In the genomic region with DNA sequence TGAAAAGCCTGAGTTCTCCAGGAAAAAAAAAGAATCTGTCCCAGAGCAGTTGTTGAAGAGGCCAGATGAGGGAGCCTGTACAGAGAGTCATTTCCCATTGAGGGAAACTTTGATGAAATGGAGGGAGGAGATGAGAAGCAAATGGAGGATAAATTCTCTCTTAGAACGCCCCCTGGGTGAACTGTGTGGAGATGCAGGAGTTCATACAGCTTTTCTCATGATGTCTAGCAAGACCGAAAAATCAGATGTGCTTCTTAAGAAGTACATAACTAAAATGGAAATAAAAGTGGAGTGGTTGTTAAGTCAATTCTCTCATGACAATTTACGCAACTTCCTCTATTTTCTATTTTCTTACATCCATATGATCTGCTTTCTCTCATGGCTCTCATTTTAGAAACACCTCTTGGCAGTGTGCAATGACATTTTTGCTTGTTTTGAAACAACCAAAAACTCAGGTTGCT, we compare ENCODE assay signal across 9 cellular contexts.
DNase-seq lines count a peak whose midpoint lies in the region; ATAC-seq, FAIRE-seq and TF ChIP-seq lines count a peak whose summit lies in the region.
"Had no signal": no experiment of that assay in that cellular context is flagged by ENCODE, and none has a peak within 500 bp of the region (broad histone marks: within the 10 kb centered on the region; RNA-seq: fewer than 3 reads in every experiment).

No MANE protein-coding gene starts in this region.

- no peaks in the 10 kb centered on the region for H3K4me1 ChIP-seq in A549
- peaks cover 3% of the 10 kb centered on the region; the same call in 1 of the 2 replicates for H3K4me1 ChIP-seq in OCI-LY3 (ENCODE audit: low read length)
- no peaks in the 10 kb centered on the region for H3K4me1 ChIP-seq in suprapubic skin
- no peaks in the 10 kb centered on the region for H3K4me1 ChIP-seq in kidney (ENCODE audit: control insufficient read depth in 1 of 2, insufficient read depth in 1 of 2, low read depth in 1 of 2, low read length in 2 of 2)

- H2AFZ ChIP-seq in OCI-LY3 (ENCODE audit: low read depth, low read length): peak overlapping the region; percentile 35; the same call in 1 of the 2 replicates

- H3K79me2 ChIP-seq in OCI-LY3 (ENCODE audit: low read length): no peaks in the 10 kb centered on the region

- FAIRE-seq in A549 (lab: Jason Lieb, UNC): no peak
- no peak for FAIRE-seq in frontal cortex (lab: Jason Lieb, UNC)
- no peak for FAIRE-seq in kidney (lab: Jason Lieb, UNC)

- H3K36me3 ChIP-seq in OCI-LY3 (replicated peaks; ENCODE audit: low read depth, low read length) (no peaks in the 10 kb centered on the region), suprapubic skin (no peaks in the 10 kb centered on the region), kidney (ENCODE audit: control insufficient read depth in 1 of 2, insufficient read depth in 2 of 2, low read length in 2 of 2) (no peaks in the 10 kb centered on the region)

- intact Hi-C loops in kidney (cut with DNase I): no loop called here

- H3K4me2 ChIP-seq in A549: no peak overlapping the region
- H3K4me2 ChIP-seq in OCI-LY3 (ENCODE audit: low read length): no peak overlapping the region

- H3K27me3 ChIP-seq in OCI-LY3 (ENCODE audit: low read depth, low read length) (no peaks in the 10 kb centered on the region), suprapubic skin (no peaks in the 10 kb centered on the region)

- H3K9ac ChIP-seq in OCI-LY3 (ENCODE audit: low read length) (no peak overlapping the region), kidney (ENCODE audit: low read length in 2 of 2) (no peak overlapping the region)

- peak; percentile 21 to 45; a peak in 2 of 5 replicates for TF ChIP-seq RAD21 in A549 (conservative IDR thresholded peaks at IDR 0.05 in 1 of 2, IDR thresholded peaks at IDR 0.05 in 1 of 2)

- 60% methylated on average over 3 of the region's 3 CpGs for WGBS in A549 (ENCODE audit: missing lambda C conversion rate)
- WGBS in suprapubic skin: 75% methylated on average over 3 of the region's 3 CpGs

- ATAC-seq in A549: peak; percentile 30 to 81; a peak in 3 of 6 replicates

- no peaks in the 10 kb centered on the region for H4K20me1 ChIP-seq in OCI-LY3 (ENCODE audit: insufficient read depth, low read length)

- TF ChIP-seq CTCF in A549 (IDR thresholded peaks at IDR 0.05): peak; percentile 22; the same call in 1 of the 3 replicates
- peak; percentile 44 for TF ChIP-seq CTCF in OCI-LY3 (IDR thresholded peaks at IDR 0.05; ENCODE audit: low read depth, low read length)
- no peak for TF ChIP-seq CTCF in suprapubic skin (IDR thresholded peaks at IDR 0.05)
- no peak for TF ChIP-seq CTCF in kidney (IDR thresholded peaks at IDR 0.05; ENCODE audit: borderline replicate concordance, extremely low read depth, insufficient read depth)

- DNase-seq in A549 (ENCODE audit: low read depth in 1 of 2, low spot score in 1 of 2) (peak; percentile 10 to 66), HCEC 1CT (peak; percentile 77), fibroblast of gingiva (ENCODE audit: low read depth) (peak; percentile 51), suprapubic skin (ENCODE audit: low spot score in 2 of 2) (no peak), frontal cortex (ENCODE audit: low spot score in 2 of 2) (no peak), occipital lobe (lab: John Stamatoyannopoulos, UW) (no peak), kidney (no peak)
- DNase-seq: cerebellar nuclear complex had no signal

- CTCF ChIA-PET in A549 (lab: Yijun Ruan, JAX): no interaction called here

- TF ChIP-seq POLR2A in A549 (IDR thresholded peaks at IDR 0.05; ENCODE audit: low read length) (no peak), suprapubic skin (IDR thresholded peaks at IDR 0.05) (no peak)

- TF ChIP-seq EP300 in A549 (IDR thresholded peaks at IDR 0.05) (no peak), suprapubic skin (IDR thresholded peaks at IDR 0.05) (no peak)

- no peak overlapping the region for H3K4me3 ChIP-seq in A549
- no peak overlapping the region for H3K4me3 ChIP-seq in OCI-LY3 (ENCODE audit: low read length)
- no peak overlapping the region for H3K4me3 ChIP-seq in suprapubic skin
- H3K4me3 ChIP-seq in kidney (ENCODE audit: low read length in 2 of 2): no peak overlapping the region

- H3K9me3 ChIP-seq in A549 (no peaks in the 10 kb centered on the region), OCI-LY3 (ENCODE audit: insufficient read depth, low read length) (no peaks in the 10 kb centered on the region), suprapubic skin (no peaks in the 10 kb centered on the region), kidney (ENCODE audit: control insufficient read depth in 1 of 2, low read length in 2 of 2) (no peaks in the 10 kb centered on the region)

- H3K27ac ChIP-seq in A549 (no peak overlapping the region), OCI-LY3 (ENCODE audit: low read length) (no peak overlapping the region), suprapubic skin (no peak overlapping the region), kidney (ENCODE audit: low read depth in 2 of 2, low read length in 2 of 2) (no peak overlapping the region)

- POLR2A ChIA-PET in A549 (lab: Yijun Ruan, JAX): no interaction called here

TF ChIP-seq in A549, 52 proteins besides CTCF, POLR2A, EP300 and RAD21 (continues in another document):
- TF ChIP-seq CHD2 (IDR thresholded peaks at IDR 0.05; ENCODE audit: low read length, partially characterized antibody) (no peak), USF2 (IDR thresholded peaks at IDR 0.05) (no peak), JUNB (IDR thresholded peaks at IDR 0.05) (no peak), NR3C1 (IDR thresholded peaks at IDR 0.05) (no peak), NFE2L2 (conservative IDR thresholded peaks at IDR 0.05; ENCODE audit: low read length) (no peak), CBX2 (IDR thresholded peaks at IDR 0.05; ENCODE audit: borderline replicate concordance, low read depth) (no peak), SMC3 (IDR thresholded peaks at IDR 0.05) (no peak), HES2 (IDR thresholded peaks at IDR 0.05) (no peak), TFCP2L1 (CRISPR knock-in tag; IDR thresholded peaks at IDR 0.05) (no peak), CEBPB (IDR thresholded peaks at IDR 0.05) (no peak), KDM5A (IDR thresholded peaks at IDR 0.05) (no peak), GATA3 (IDR thresholded peaks at IDR 0.05; ENCODE audit: borderline replicate concordance) (no peak)
- TF ChIP-seq, protein P1, sequence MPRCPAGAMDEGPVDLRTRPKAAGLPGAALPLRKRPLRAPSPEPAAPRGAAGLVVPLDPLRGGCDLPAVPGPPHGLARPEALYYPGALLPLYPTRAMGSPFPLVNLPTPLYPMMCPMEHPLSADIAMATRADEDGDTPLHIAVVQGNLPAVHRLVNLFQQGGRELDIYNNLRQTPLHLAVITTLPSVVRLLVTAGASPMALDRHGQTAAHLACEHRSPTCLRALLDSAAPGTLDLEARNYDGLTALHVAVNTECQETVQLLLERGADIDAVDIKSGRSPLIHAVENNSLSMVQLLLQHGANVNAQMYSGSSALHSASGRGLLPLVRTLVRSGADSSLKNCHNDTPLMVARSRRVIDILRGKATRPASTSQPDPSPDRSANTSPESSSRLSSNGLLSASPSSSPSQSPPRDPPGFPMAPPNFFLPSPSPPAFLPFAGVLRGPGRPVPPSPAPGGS (IDR thresholded peaks at IDR 0.05): no peak
- TF ChIP-seq, protein P2, sequence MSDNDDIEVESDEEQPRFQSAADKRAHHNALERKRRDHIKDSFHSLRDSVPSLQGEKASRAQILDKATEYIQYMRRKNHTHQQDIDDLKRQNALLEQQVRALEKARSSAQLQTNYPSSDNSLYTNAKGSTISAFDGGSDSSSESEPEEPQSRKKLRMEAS (IDR thresholded peaks at IDR 0.05): no peak
- TF ChIP-seq, protein P3, sequence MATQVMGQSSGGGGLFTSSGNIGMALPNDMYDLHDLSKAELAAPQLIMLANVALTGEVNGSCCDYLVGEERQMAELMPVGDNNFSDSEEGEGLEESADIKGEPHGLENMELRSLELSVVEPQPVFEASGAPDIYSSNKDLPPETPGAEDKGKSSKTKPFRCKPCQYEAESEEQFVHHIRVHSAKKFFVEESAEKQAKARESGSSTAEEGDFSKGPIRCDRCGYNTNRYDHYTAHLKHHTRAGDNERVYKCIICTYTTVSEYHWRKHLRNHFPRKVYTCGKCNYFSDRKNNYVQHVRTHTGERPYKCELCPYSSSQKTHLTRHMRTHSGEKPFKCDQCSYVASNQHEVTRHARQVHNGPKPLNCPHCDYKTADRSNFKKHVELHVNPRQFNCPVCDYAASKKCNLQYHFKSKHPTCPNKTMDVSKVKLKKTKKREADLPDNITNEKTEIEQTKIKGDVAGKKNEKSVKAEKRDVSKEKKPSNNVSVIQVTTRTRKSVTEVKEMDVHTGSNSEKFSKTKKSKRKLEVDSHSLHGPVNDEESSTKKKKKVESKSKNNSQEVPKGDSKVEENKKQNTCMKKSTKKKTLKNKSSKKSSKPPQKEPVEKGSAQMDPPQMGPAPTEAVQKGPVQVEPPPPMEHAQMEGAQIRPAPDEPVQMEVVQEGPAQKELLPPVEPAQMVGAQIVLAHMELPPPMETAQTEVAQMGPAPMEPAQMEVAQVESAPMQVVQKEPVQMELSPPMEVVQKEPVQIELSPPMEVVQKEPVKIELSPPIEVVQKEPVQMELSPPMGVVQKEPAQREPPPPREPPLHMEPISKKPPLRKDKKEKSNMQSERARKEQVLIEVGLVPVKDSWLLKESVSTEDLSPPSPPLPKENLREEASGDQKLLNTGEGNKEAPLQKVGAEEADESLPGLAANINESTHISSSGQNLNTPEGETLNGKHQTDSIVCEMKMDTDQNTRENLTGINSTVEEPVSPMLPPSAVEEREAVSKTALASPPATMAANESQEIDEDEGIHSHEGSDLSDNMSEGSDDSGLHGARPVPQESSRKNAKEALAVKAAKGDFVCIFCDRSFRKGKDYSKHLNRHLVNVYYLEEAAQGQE (IDR thresholded peaks at IDR 0.05): no peak
- TF ChIP-seq, protein P4, sequence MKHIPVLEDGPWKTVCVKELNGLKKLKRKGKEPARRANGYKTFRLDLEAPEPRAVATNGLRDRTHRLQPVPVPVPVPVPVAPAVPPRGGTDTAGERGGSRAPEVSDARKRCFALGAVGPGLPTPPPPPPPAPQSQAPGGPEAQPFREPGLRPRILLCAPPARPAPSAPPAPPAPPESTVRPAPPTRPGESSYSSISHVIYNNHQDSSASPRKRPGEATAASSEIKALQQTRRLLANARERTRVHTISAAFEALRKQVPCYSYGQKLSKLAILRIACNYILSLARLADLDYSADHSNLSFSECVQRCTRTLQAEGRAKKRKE (CRISPR knock-in tag; IDR thresholded peaks at IDR 0.05; ENCODE audit: low read depth): no peak

Comparison
In these comparisons a context has a peak if more than half of its experiments do, and no peak if none do; other contexts are left out.
1. DNase-seq: peak in A549 (2 of 2), HCEC 1CT (single experiment) and fibroblast of gingiva (single experiment); none in suprapubic skin (0 of 2), frontal cortex (0 of 2), occipital lobe (single experiment) and kidney (single experiment).
2. CTCF ChIP-seq: peak in A549 (single experiment) and OCI-LY3 (single experiment); none in suprapubic skin (0 of 2) and kidney (single experiment).